In the genomic region with DNA sequence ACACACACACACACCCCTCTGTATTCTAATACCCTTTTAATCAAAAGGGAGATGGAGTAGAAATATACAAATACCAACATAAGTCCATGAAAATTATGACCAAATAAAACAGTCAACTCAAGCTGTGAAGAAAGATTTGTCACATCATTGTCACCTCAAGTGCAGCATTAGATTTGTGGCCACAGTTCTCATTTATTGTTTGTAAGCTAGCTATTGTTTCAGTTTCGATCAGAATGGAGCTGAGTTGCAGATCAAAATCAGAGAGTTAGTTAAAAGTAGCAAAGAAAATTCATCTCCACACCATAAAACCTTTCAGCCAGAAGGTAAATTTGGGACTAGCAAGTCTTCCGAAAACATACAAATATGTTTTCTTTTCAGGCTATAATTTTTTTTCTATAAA, we compare ENCODE assay signal across 16 cellular contexts.
DNase-seq lines count a peak whose midpoint lies in the region; ATAC-seq, FAIRE-seq and TF ChIP-seq lines count a peak whose summit lies in the region.
"Had no signal": no experiment of that assay in that cellular context is flagged by ENCODE, and none has a peak within 500 bp of the region (broad histone marks: within the 10 kb centered on the region; RNA-seq: fewer than 3 reads in every experiment).

No MANE protein-coding gene starts in this region.

- no peak for TF ChIP-seq POLR2A in GM12891 (IDR thresholded peaks at IDR 0.05; ENCODE audit: low read depth, low read length)

- TF ChIP-seq CTCF in MM.1S (IDR thresholded peaks at IDR 0.05; ENCODE audit: low read length) (no peak), D721Med (IDR thresholded peaks at IDR 0.05; ENCODE audit: insufficient read depth, missing control alignments) (no peak)

- FAIRE-seq in GM12891 (lab: Jason Lieb, UNC) (no peak), D721Med (lab: Jason Lieb, UNC) (no peak)
- FAIRE-seq: A204.1, GM19239 had no signal

- peak overlapping the region; percentile 41; the same call in 1 of the 2 replicates for H3K27ac ChIP-seq in MM.1S (ENCODE audit: low read length)

- H2AFZ ChIP-seq in MM.1S (ENCODE audit: low read length), result no peak overlapping the region
- H2AFZ ChIP-seq: GM23338 had no signal

- no peaks in the 10 kb centered on the region for H3K36me3 ChIP-seq in MM.1S (replicated peaks; ENCODE audit: insufficient read depth, low read length)

- ATAC-seq in GM18861 (IDR thresholded peaks at IDR 0.05; ENCODE audit: unreplicated experiment) (peak; percentile 57), GM19395 (IDR thresholded peaks at IDR 0.05; ENCODE audit: unreplicated experiment) (peak; percentile 59)
- ATAC-seq: GM23338 had no signal

- H3K79me2 ChIP-seq in MM.1S (ENCODE audit: low read length), result no peaks in the 10 kb centered on the region

- no peaks in the 10 kb centered on the region for H3K27me3 ChIP-seq in MM.1S (replicated peaks; ENCODE audit: insufficient read depth, low read length)

- DNase-seq in MM.1S (peak; percentile 63), iPS-NIHi7 (ENCODE audit: extremely low spot score) (no peak), GM12891 (ENCODE audit: insufficient read length, low spot score) (no peak), D721Med (ENCODE audit: insufficient read length, low spot score) (no peak), kidney tubule cell (ENCODE audit: low spot score) (no peak)
- DNase-seq: C1 segment of cervical spinal cord; Calu3; CD4-positive, alpha-beta T cell; DMS79; H7; KG1 had no signal

- no peaks in the 10 kb centered on the region for H3K9me3 ChIP-seq in MM.1S (replicated peaks; ENCODE audit: insufficient read depth, low read length)

- no peak overlapping the region for H3K4me3 ChIP-seq in MM.1S (ENCODE audit: low read length)
- H3K4me3 ChIP-seq: GM23338 had no signal

- H3K4me1 ChIP-seq in MM.1S (ENCODE audit: low read length), result peaks cover 13% of the 10 kb centered on the region

- no peak overlapping the region for H3K9ac ChIP-seq in MM.1S (ENCODE audit: low read length)

- 0 out of 2 replicates have a peak, but pooled peaks cover 8% of the 10 kb centered on the region for H3F3A ChIP-seq in MM.1S (ENCODE audit: insufficient read depth, low read length)

- H3K4me2 ChIP-seq in MM.1S (ENCODE audit: low read depth, low read length), result peak overlapping the region; percentile 33; the same call in 1 of the 2 replicates
- H3K4me2 ChIP-seq: GM23338 had no signal

- H4K20me1 ChIP-seq in MM.1S (ENCODE audit: insufficient read depth, low read length), result no peaks in the 10 kb centered on the region

- no peaks in the 10 kb centered on the region for H3K9me2 ChIP-seq in MM.1S (replicated peaks; ENCODE audit: insufficient read depth, low read length)

TF ChIP-seq in GM12891, 5 proteins besides CTCF, POLR2A, EP300 and RAD21:
- TF ChIP-seq POLR2AphosphoS5 (IDR thresholded peaks at IDR 0.05; ENCODE audit: low read depth, low read length), result no peak
- TF ChIP-seq TAF1 (IDR thresholded peaks at IDR 0.05; ENCODE audit: low read depth, low read length), result no peak
- TF ChIP-seq PAX5 (IDR thresholded peaks at IDR 0.05; ENCODE audit: insufficient read depth, low read length, severe bottlenecking), result no peak
- TF ChIP-seq SPI1 (IDR thresholded peaks at IDR 0.05; ENCODE audit: low read depth, low read length), result no peak
- no peak for TF ChIP-seq POU2F2 (IDR thresholded peaks at IDR 0.05; ENCODE audit: low read depth, low read length)
